8 cellular contexts compared by ENCODE assay signal in the genomic region with DNA sequence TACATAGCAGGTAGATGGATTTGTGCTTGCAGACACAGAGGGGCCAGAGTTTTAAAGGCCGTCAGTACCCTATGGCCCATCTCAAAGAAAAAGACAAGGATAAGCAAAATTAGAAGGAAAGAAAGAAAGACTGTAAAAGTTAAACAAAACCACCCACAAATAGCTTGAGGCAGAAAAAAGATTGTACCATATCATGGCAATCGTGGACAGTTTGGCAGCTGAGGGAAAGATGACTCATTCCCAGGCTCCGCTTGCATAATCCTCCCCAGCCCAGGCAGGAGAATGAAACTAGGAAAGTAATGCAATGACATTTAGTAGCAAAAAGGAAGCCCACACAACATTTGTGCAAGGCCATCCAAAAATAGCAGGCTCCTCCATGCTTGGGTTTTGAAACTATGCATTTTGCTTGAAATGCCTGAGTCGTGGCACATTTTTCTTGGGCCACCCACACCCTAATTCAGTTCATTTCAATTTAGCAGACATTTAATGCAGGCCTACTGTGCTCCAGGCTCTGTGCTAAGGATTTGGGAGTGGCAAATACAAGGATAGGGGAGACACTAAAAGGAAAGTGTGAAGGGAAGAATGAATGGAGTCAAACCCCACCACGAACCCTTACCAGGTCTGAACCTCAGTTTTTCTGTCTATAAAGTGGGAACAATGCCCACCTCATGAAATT. TPM values are rescaled to one million over a fixed set of nuclear protein-coding genes. Genes with fewer than 3 reads are reported as not detected.
DNase-seq lines count a peak whose midpoint lies in the region; ATAC-seq and TF ChIP-seq lines count a peak whose summit lies in the region.

No MANE protein-coding gene starts in this region.

- peaks cover 38% of the 10 kb centered on the region for H3K4me1 Mint-ChIP-seq in Calu3 (ENCODE audit: low read depth, unreplicated experiment)

- no TSS peak for BruUV-seq in Calu3 (replicated peaks; lab: Mats Ljungman, UMichigan)

- DNase-seq in Calu3 (peak; percentile 79), LoVo (ENCODE audit: low spot score) (peak; percentile 88), cardiac septum (ENCODE audit: low spot score) (peak; percentile 86), renal cortical epithelial cell (ENCODE audit: low read depth) (peak; percentile 94), GM19240 (ENCODE audit: insufficient read length, low spot score) (no peak), NCI-H748 (lab: John Stamatoyannopoulos, UW; ENCODE audit: unreplicated experiment) (no peak)
- DNase-seq in activated naive CD4-positive, alpha-beta T cell treated with anti-CD3 and anti-CD28 coated beads, Interleukin-2, amount 50 U/mL, for 16 hours: peak; percentile 21

- CTCF ChIA-PET in Calu3 (lab: Charles Lee): interaction anchor here (0.8 to 1.6 kb wide), 2 partner anchors 15 to 18 kb away, joined by 3 to 6 read pairs; no protein-coding TSS in a partner anchor

- no peaks in the 10 kb centered on the region for H3K9me3 Mint-ChIP-seq in Calu3 (ENCODE audit: low read depth, unreplicated experiment)

- ATAC-seq in GM21786 (IDR thresholded peaks at IDR 0.05; ENCODE audit: unreplicated experiment): no peak

- no peak for TF ChIP-seq CTCF in Calu3 (IDR thresholded peaks at IDR 0.05; ENCODE audit: unreplicated experiment)

- intact Hi-C loops in Calu3 (cut with micrococcal nuclease; ENCODE audit: unreplicated experiment): loop anchor here (5.0 kb wide), 1 partner anchor 38 kb away; no protein-coding TSS in a partner anchor
- intact Hi-C loops in cardiac septum (cut with DNase I): loop anchor here (2.0 kb wide), 1 partner anchor 40 kb away; the partner anchor contains the start of gene SMAD3

- H3K36me3 Mint-ChIP-seq in Calu3 (ENCODE audit: insufficient read depth, unreplicated experiment): peaks cover 8% of the 10 kb centered on the region

- peak overlapping the region; percentile 7 for H3K4me3 Mint-ChIP-seq in Calu3 (ENCODE audit: low read depth, unreplicated experiment)

- H3K27me3 Mint-ChIP-seq in Calu3 (ENCODE audit: unreplicated experiment): no peaks in the 10 kb centered on the region

- peak overlapping the region; percentile 38 for H3K27ac Mint-ChIP-seq in Calu3 (ENCODE audit: unreplicated experiment)

RNA-seq across cellular contexts. Expression of gene SMAD3, which starts 40.9 kb away (rescaled TPM):
- total RNA-seq in Calu3 (2022) (121 and 147 TPM in 2 replicates), cardiac septum (18.4 TPM), renal cortical epithelial cell (28.8 and 31.4 TPM in 2 replicates)

Comparison
In these comparisons a context has a peak if more than half of its experiments do, and no peak if none do; other contexts are left out.
1. DNase-seq: peak in Calu3 (single experiment), LoVo (single experiment), activated naive CD4-positive, alpha-beta T cell treated with anti-CD3 and anti-CD28 coated beads, Interleukin-2, amount 50 U/mL, for 16 hours (single experiment), cardiac septum (single experiment) and renal cortical epithelial cell (single experiment); none in GM19240 (single experiment) and NCI-H748 (single experiment).